Comparison of ENCODE assay signal across 10 cellular contexts in genomic region chr10:7193369-7193768, GRCh38.
DNase-seq lines count a peak whose midpoint lies in the region; ATAC-seq, FAIRE-seq and TF ChIP-seq lines count a peak whose summit lies in the region.
"Had no signal": no experiment of that assay in that cellular context is flagged by ENCODE, and none has a peak within 500 bp of the region (broad histone marks: within the 10 kb centered on the region; RNA-seq: fewer than 3 reads in every experiment).

No MANE protein-coding gene starts in this region.

- peaks cover 2% of the 10 kb centered on the region for H3K36me3 ChIP-seq in effector memory CD4-positive, alpha-beta T cell (ENCODE audit: control insufficient read depth, insufficient read depth, low read length)
- H3K36me3 ChIP-seq: prostate gland had no signal

- peaks cover 64% of the 10 kb centered on the region for H3K4me1 Mint-ChIP-seq in activated CD8-positive, alpha-beta T cell treated with anti-CD3 and anti-CD28 coated beads, Interleukin-2, amount 10 ng/mL, durations not matched to agents 7 days and 5 days (ENCODE audit: low read depth)

- no peaks in the 10 kb centered on the region for H3K27me3 Mint-ChIP-seq in activated CD8-positive, alpha-beta T cell treated with anti-CD3 and anti-CD28 coated beads, Interleukin-2, amount 10 ng/mL, durations not matched to agents 7 days and 5 days (ENCODE audit: low read depth)

- H3K27ac ChIP-seq in effector memory CD4-positive, alpha-beta T cell (ENCODE audit: insufficient read depth, low read length, poor library complexity, severe bottlenecking), result peak overlapping the region; percentile 51
- H3K27ac ChIP-seq: prostate gland had no signal

- H3K4me3 ChIP-seq in effector memory CD4-positive, alpha-beta T cell (ENCODE audit: insufficient read depth, low read depth, low read length, poor library complexity, severe bottlenecking), result peak overlapping the region; percentile 13
- H3K4me3 ChIP-seq: prostate gland had no signal

- H3K27ac Mint-ChIP-seq in activated CD8-positive, alpha-beta T cell treated with anti-CD3 and anti-CD28 coated beads, Interleukin-2, amount 10 ng/mL, durations not matched to agents 7 days and 5 days, result peak overlapping the region; percentile 93

- ATAC-seq in HG02798 (IDR thresholded peaks at IDR 0.05; ENCODE audit: poor library complexity, unreplicated experiment) (peak; percentile 61), HG03159 (IDR thresholded peaks at IDR 0.05; ENCODE audit: unreplicated experiment) (no peak), HG03457 (IDR thresholded peaks at IDR 0.05; ENCODE audit: unreplicated experiment) (no peak)
- peak; percentile 74 for ATAC-seq in activated CD8-positive, alpha-beta T cell treated with anti-CD3 and anti-CD28 coated beads, Interleukin-2, amount 10 ng/mL, durations not matched to agents 7 days and 5 days

- no peak for FAIRE-seq in GM12891 (lab: Jason Lieb, UNC)

- DNase-seq in activated CD8-positive, alpha-beta T cell treated with anti-CD3 and anti-CD28 coated beads, Interleukin-2, amount 10 ng/mL, durations not matched to agents 7 days and 5 days, result peak; percentile 67
- DNase-seq in effector memory CD4-positive, alpha-beta T cell, result peak in 1 of 3 donors; percentile 4
- peak; percentile 52 for DNase-seq in stimulated activated CD8-positive, alpha-beta memory T cell treated with anti-CD3 and anti-CD28 coated beads, Interleukin-4, amount 100 ng/mL, for 48 hours
- DNase-seq in GM12891 (ENCODE audit: insufficient read length, low spot score), result no peak
- DNase-seq: NCI-H146, T1000 had no signal

- peaks cover 21% of the 10 kb centered on the region for H3K4me1 ChIP-seq in effector memory CD4-positive, alpha-beta T cell (ENCODE audit: control insufficient read depth, insufficient read depth, low read length, poor library complexity, severe bottlenecking)
- H3K4me1 ChIP-seq: prostate gland had no signal

- peaks cover 12% of the 10 kb centered on the region for H3K9me3 Mint-ChIP-seq in activated CD8-positive, alpha-beta T cell treated with anti-CD3 and anti-CD28 coated beads, Interleukin-2, amount 10 ng/mL, durations not matched to agents 7 days and 5 days (ENCODE audit: insufficient read depth)

- no peaks in the 10 kb centered on the region for H3K27me3 ChIP-seq in effector memory CD4-positive, alpha-beta T cell (replicated peaks; ENCODE audit: control insufficient read depth, insufficient read depth, low read length, poor library complexity, severe bottlenecking)

- CTCF ChIA-PET in activated CD8-positive, alpha-beta T cell treated with anti-CD3 and anti-CD28 coated beads, Interleukin-2, amount 10 ng/mL, durations not matched to agents 7 days and 5 days (lab: Charles Lee), result interaction anchor here (0.9 to 1.8 kb wide), 7 partner anchors 9 to 273 kb away, joined by 3 to 7 read pairs (median 4); no protein-coding TSS in a partner anchor

- peak overlapping the region; percentile 48 for H3K4me3 Mint-ChIP-seq in activated CD8-positive, alpha-beta T cell treated with anti-CD3 and anti-CD28 coated beads, Interleukin-2, amount 10 ng/mL, durations not matched to agents 7 days and 5 days

- peaks cover 90% of the 10 kb centered on the region for H3K36me3 Mint-ChIP-seq in activated CD8-positive, alpha-beta T cell treated with anti-CD3 and anti-CD28 coated beads, Interleukin-2, amount 10 ng/mL, durations not matched to agents 7 days and 5 days (ENCODE audit: low read depth)

- no peak for TF ChIP-seq POLR2A in GM12891 (IDR thresholded peaks at IDR 0.05; ENCODE audit: low read depth, low read length)

- POLR2A ChIA-PET in activated CD8-positive, alpha-beta T cell treated with anti-CD3 and anti-CD28 coated beads, Interleukin-2, amount 10 ng/mL, durations not matched to agents 7 days and 5 days (lab: Charles Lee), result interaction anchor here (0.7 to 1.9 kb wide), 3 partner anchors 33 to 206 kb away, joined by 3 to 4 read pairs (median 4); no protein-coding TSS in a partner anchor

- H3K9me3 ChIP-seq in effector memory CD4-positive, alpha-beta T cell (ENCODE audit: control insufficient read depth, low read length), result no peaks in the 10 kb centered on the region
- H3K9me3 ChIP-seq: prostate gland had no signal

TF ChIP-seq in GM12891, 5 proteins besides CTCF, POLR2A, EP300 and RAD21:
- TF ChIP-seq TAF1 (IDR thresholded peaks at IDR 0.05; ENCODE audit: low read depth, low read length), result no peak

Comparison
In these comparisons a context has a peak if more than half of its experiments do, and no peak if none do; other contexts are left out.
1. ATAC-seq: peak in HG02798 (single experiment) and activated CD8-positive, alpha-beta T cell treated with anti-CD3 and anti-CD28 coated beads, Interleukin-2, amount 10 ng/mL, durations not matched to agents 7 days and 5 days (single experiment); none in HG03159 (single experiment) and HG03457 (single experiment).